In genomic region chr5:67337751-67338150, GRCh38 we compare ENCODE assay signal across 25 cellular contexts.
"Had no signal": no experiment of that assay in that cellular context is flagged by ENCODE, and none has a peak within 500 bp of the region (broad histone marks: within the 10 kb centered on the region; RNA-seq: fewer than 3 reads in every experiment).

No MANE protein-coding gene starts in this region.

- H3K27ac ChIP-seq: dorsolateral prefrontal cortex, gastroesophageal sphincter, heart left ventricle, hepatocyte, prostate gland, sigmoid colon, skin epidermis, spleen, thoracic aorta, tibial nerve, upper lobe of left lung had no signal

- ATAC-seq: gastroesophageal sphincter; heart left ventricle; left lobe of liver; mucosa of descending colon; naive thymus-derived CD8-positive, alpha-beta T cell; right cardiac atrium; stimulated activated memory B cell treated with anti-CD40 and anti-IgM and Interleukin-4, amounts not matched to agents 10 μg/mL and 1 μg/mL and 100 μg/mL, for 72 hours had no signal

- H3K4me2 ChIP-seq: hepatocyte had no signal

- H3K79me2 ChIP-seq: hepatocyte had no signal

- H3K9me3 Mint-ChIP-seq: mesothelial cell of epicardium; stimulated activated memory B cell treated with anti-CD40 and anti-IgM and Interleukin-4, amounts not matched to agents 10 μg/mL and 1 μg/mL and 100 μg/mL, for 72 hours; stimulated activated naive CD8-positive, alpha-beta T cell treated with anti-CD3 and anti-CD28 coated beads, Interleukin-15, Interleukin-2, amounts not matched to agents 100 ng/mL and 50 ng/mL, for 24 hours had no signal

- H3K36me3 Mint-ChIP-seq: mesothelial cell of epicardium; stimulated activated memory B cell treated with anti-CD40 and anti-IgM and Interleukin-4, amounts not matched to agents 10 μg/mL and 1 μg/mL and 100 μg/mL, for 72 hours had no signal

- H3K27me3 ChIP-seq: dorsolateral prefrontal cortex, gastroesophageal sphincter, heart left ventricle, hepatocyte, sigmoid colon, spleen, tibial nerve, upper lobe of left lung had no signal

- H2AFZ ChIP-seq: hepatocyte had no signal

- H3K4me1 ChIP-seq: gastroesophageal sphincter, heart left ventricle, prostate gland, spleen, tibial nerve, upper lobe of left lung had no signal

- DNase-seq: dorsolateral prefrontal cortex; effector CD4-positive, alpha-beta T cell; heart left ventricle; kidney; mesenchymal stem cell; mucosa of descending colon; naive thymus-derived CD8-positive, alpha-beta T cell; nucleus accumbens; right cardiac atrium; sigmoid colon; spleen; stimulated activated CD4-positive, alpha-beta T cell treated with anti-CD3 and anti-CD28 coated beads, Interleukin-4, amount 100 ng/mL, for 4 hours; upper lobe of left lung had no signal

- H3K4me3 ChIP-seq: dorsolateral prefrontal cortex, gastroesophageal sphincter, heart left ventricle, hepatocyte, lung, mucosa of descending colon, prostate gland, sigmoid colon, skin epidermis, spleen, thoracic aorta, tibial nerve, upper lobe of left lung had no signal

- H3K27ac Mint-ChIP-seq: mesothelial cell of epicardium; stimulated activated memory B cell treated with anti-CD40 and anti-IgM and Interleukin-4, amounts not matched to agents 10 μg/mL and 1 μg/mL and 100 μg/mL, for 72 hours; stimulated activated naive CD8-positive, alpha-beta T cell treated with anti-CD3 and anti-CD28 coated beads, Interleukin-15, Interleukin-2, amounts not matched to agents 100 ng/mL and 50 ng/mL, for 24 hours had no signal

- H3K4me1 Mint-ChIP-seq: stimulated activated memory B cell treated with anti-CD40 and anti-IgM and Interleukin-4, amounts not matched to agents 10 μg/mL and 1 μg/mL and 100 μg/mL, for 72 hours had no signal

- H3K4me3 Mint-ChIP-seq: mesothelial cell of epicardium; naive thymus-derived CD8-positive, alpha-beta T cell; neural crest cell; stimulated activated memory B cell treated with anti-CD40 and anti-IgM and Interleukin-4, amounts not matched to agents 10 μg/mL and 1 μg/mL and 100 μg/mL, for 72 hours; stimulated activated naive CD8-positive, alpha-beta T cell treated with anti-CD3 and anti-CD28 coated beads, Interleukin-15, Interleukin-2, amounts not matched to agents 100 ng/mL and 50 ng/mL, for 24 hours had no signal

- H3K9me3 ChIP-seq: gastroesophageal sphincter, mucosa of descending colon, prostate gland, sigmoid colon, thoracic aorta, tibial nerve, upper lobe of left lung had no signal

- H3K36me3 ChIP-seq: gastroesophageal sphincter, heart left ventricle, prostate gland, sigmoid colon, spleen, thoracic aorta, tibial nerve, upper lobe of left lung had no signal
